29 cellular contexts compared by ENCODE assay signal in genomic region chr4:24053906-24054305, GRCh38.
"Had no signal": no experiment of that assay in that cellular context is flagged by ENCODE, and none has a peak within 500 bp of the region (broad histone marks: within the 10 kb centered on the region; RNA-seq: fewer than 3 reads in every experiment).

No MANE protein-coding gene starts in this region.

- H3K9me3 ChIP-seq: left ventricle myocardium inferior, neutrophil, stomach, thyroid gland, upper lobe of left lung had no signal

- H3K27ac ChIP-seq: left ventricle myocardium inferior, neutrophil, stomach, thyroid gland, upper lobe of left lung, VCaP had no signal

- FAIRE-seq: frontal cortex, small intestine, TTC549 had no signal

- ATAC-seq: activated CD4-positive, CD25-positive, alpha-beta regulatory T cell treated with anti-CD3 and anti-CD28 coated beads, Interleukin-2, amount 50 U/mL, for 24 hours; effector memory CD8-positive, alpha-beta T cell; sciatic nerve; stimulated activated memory B cell treated with anti-CD40 and anti-IgM and Interleukin-4, amounts not matched to agents 10 μg/mL and 1 μg/mL and 100 μg/mL, for 72 hours had no signal

- H3K36me3 ChIP-seq: left ventricle myocardium inferior, neutrophil, stomach, thyroid gland, upper lobe of left lung had no signal

- H3K4me1 ChIP-seq: stomach, upper lobe of left lung had no signal

- DNase-seq: activated CD4-positive, alpha-beta T cell treated with anti-CD3 and anti-CD28 coated beads for 48 hours; activated CD4-positive, alpha-beta T cell treated with anti-CD3 and anti-CD28 coated beads, Interleukin-2, amount 50 U/mL, for 48 hours; activated CD8-positive, alpha-beta memory T cell treated with anti-CD3 and anti-CD28 coated beads for 24 hours; activated effector memory CD4-positive, alpha-beta T cell treated with anti-CD3 and anti-CD28 coated beads, Interleukin-2, amount 50 U/mL, for 16 hours; activated naive CD4-positive, alpha-beta T cell treated with anti-CD3 and anti-CD28 coated beads for 36 hours; activated naive CD8-positive, alpha-beta T cell treated with anti-CD3 and anti-CD28 coated beads, Interleukin-2, amount 10 ng/mL, durations not matched to agents 7 days and 5 days; amygdala; caudate nucleus; cortex of kidney; effector memory CD8-positive, alpha-beta T cell; islet precursor cell; left ventricle myocardium inferior; naive B cell; nephron progenitor cell; small intestine; stimulated activated CD4-positive, alpha-beta T cell treated with anti-CD3 and anti-CD28 coated beads, Interleukin-1b, Interleukin-23, amount 100 ng/mL, for 48 hours; stimulated activated CD4-positive, alpha-beta T cell treated with anti-CD3 and anti-CD28 coated beads, Interleukin-4, amount 100 ng/mL, for 4 hours; stimulated activated CD8-positive, alpha-beta memory T cell treated with anti-CD3 and anti-CD28 coated beads, Interleukin-4, amount 100 ng/mL, for 48 hours; stomach; thyroid gland; upper lobe of left lung had no signal

- H3K27me3 ChIP-seq: neutrophil, stomach, thyroid gland, upper lobe of left lung had no signal

- H3K4me3 ChIP-seq: left ventricle myocardium inferior, lung, stomach, thyroid gland, upper lobe of left lung had no signal
